ENCODE assay signal across 8 cellular contexts in the genomic region with DNA sequence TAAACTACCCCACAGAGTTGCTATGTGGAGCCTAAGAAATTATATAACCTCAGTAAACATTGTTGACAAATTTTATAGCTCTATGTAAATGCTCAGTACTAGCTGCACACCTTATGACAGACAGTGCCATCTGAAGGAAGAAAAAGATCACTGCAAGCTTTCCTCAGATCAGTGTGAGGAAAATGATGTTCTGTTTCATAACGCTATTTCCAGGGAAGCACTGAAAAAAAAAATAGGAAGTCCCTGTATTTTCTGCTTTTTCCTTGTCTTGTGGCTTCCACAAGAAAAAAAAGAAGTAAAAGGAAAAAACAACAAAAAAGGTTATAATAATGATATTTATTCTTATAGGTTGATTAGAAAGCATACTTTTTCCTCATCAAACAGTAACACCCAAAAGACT. TPM values are rescaled to one million over a fixed set of nuclear protein-coding genes. Genes with fewer than 3 reads are reported as not detected.
DNase-seq lines count a peak whose midpoint lies in the region; ATAC-seq and TF ChIP-seq lines count a peak whose summit lies in the region.

No MANE protein-coding gene starts in this region.

- intact Hi-C loops in breast epithelium (cut with DNase I; ENCODE audit: low total_unique reads) = no loop called here
- intact Hi-C loops in lower lobe of right lung (cut with DNase I) = no loop called here

- ATAC-seq in HG03066 (IDR thresholded peaks at IDR 0.05; ENCODE audit: low read depth, unreplicated experiment) (peak; percentile 59), lower lobe of right lung (peak; percentile 51 to 76), GM18511 (IDR thresholded peaks at IDR 0.05; ENCODE audit: unreplicated experiment) (no peak)

- no peaks in the 10 kb centered on the region for H3K27me3 Mint-ChIP-seq in T-helper 2 cell treated with Interferon-gamma antibody and Interleukin-4, amounts not matched to agents 5 μg/mL and 100 μg/mL, for 36 hours (ENCODE audit: low read depth)

- no peak for TF ChIP-seq POLR2A in breast epithelium (IDR thresholded peaks at IDR 0.05)

- no peak overlapping the region for H3K4me3 Mint-ChIP-seq in T-helper 2 cell treated with Interferon-gamma antibody and Interleukin-4, amounts not matched to agents 5 μg/mL and 100 μg/mL, for 36 hours

- H3K27me3 ChIP-seq in breast epithelium = no peaks in the 10 kb centered on the region
- no peaks in the 10 kb centered on the region for H3K27me3 ChIP-seq in lower lobe of right lung (ENCODE audit: low read depth)

- H3K4me1 Mint-ChIP-seq in T-helper 2 cell treated with Interferon-gamma antibody and Interleukin-4, amounts not matched to agents 5 μg/mL and 100 μg/mL, for 36 hours (ENCODE audit: low read depth) = peaks cover 28% of the 10 kb centered on the region

- H3K4me1 ChIP-seq in breast epithelium (no peaks in the 10 kb centered on the region), lower lobe of right lung (peaks cover 18% of the 10 kb centered on the region)

- H3K9me3 ChIP-seq in breast epithelium (peaks cover 0 to 6% of the 10 kb centered on the region in 2 donors), lower lobe of right lung (no peaks in the 10 kb centered on the region)

- DNase-seq in A172 (ENCODE audit: low spot score) (peak; percentile 68), NCI-H460 (ENCODE audit: extremely low read depth, low read depth) (peak; percentile 51), breast epithelium (ENCODE audit: low spot score in 2 of 2) (no peak), lower lobe of right lung (no peak)
- no peak for DNase-seq in T-helper 2 cell treated with Interferon-gamma antibody and Interleukin-4, amounts not matched to agents 5 μg/mL and 100 μg/mL, for 36 hours (ENCODE audit: low spot score)

- H3K4me3 ChIP-seq in breast epithelium (no peak overlapping the region), lower lobe of right lung (no peak overlapping the region)

- H3K27ac ChIP-seq in breast epithelium = no peak overlapping the region
- no peak overlapping the region for H3K27ac ChIP-seq in lower lobe of right lung

- peaks cover 17% of the 10 kb centered on the region for H3K36me3 Mint-ChIP-seq in T-helper 2 cell treated with Interferon-gamma antibody and Interleukin-4, amounts not matched to agents 5 μg/mL and 100 μg/mL, for 36 hours (ENCODE audit: low read depth)

- TF ChIP-seq CTCF in GM12872 (IDR thresholded peaks at IDR 0.05; ENCODE audit: insufficient read depth, low read depth, low read length) = peak; percentile 63
- peak in 2 of 3 donors; percentile 13 to 49 for TF ChIP-seq CTCF in breast epithelium (IDR thresholded peaks at IDR 0.05)
- peak; percentile 44 for TF ChIP-seq CTCF in lower lobe of right lung (IDR thresholded peaks at IDR 0.05)

- H3K27ac Mint-ChIP-seq in T-helper 2 cell treated with Interferon-gamma antibody and Interleukin-4, amounts not matched to agents 5 μg/mL and 100 μg/mL, for 36 hours = no peak overlapping the region

- H3K9me3 Mint-ChIP-seq in T-helper 2 cell treated with Interferon-gamma antibody and Interleukin-4, amounts not matched to agents 5 μg/mL and 100 μg/mL, for 36 hours = peaks cover 10% of the 10 kb centered on the region

- H3K36me3 ChIP-seq in breast epithelium (no peaks in the 10 kb centered on the region), lower lobe of right lung (no peaks in the 10 kb centered on the region)

RNA-seq across cellular contexts. Expression of a gene that starts 23.2 kb away (rescaled TPM):
- 17.6 and 32.8 TPM in 2 replicates for total RNA-seq in A172 (2014; rRNA removed; shearing (Covaris generic))
- total RNA-seq in NCI-H460 (2014; rRNA removed; shearing (Covaris generic)) = 4.2 and 8.7 TPM in 2 replicates
- polyA plus RNA-seq in NCI-H460 (2014; cell fraction: nucleus; rRNA removed) = 2.1 and 2.5 TPM in 2 replicates
- total RNA-seq in breast epithelium (10 to 100 TPM; 63.3 to 78.3 (median 66.1) TPM), lower lobe of right lung (72.4 TPM)

Comparison
In these comparisons a context has a peak if more than half of its experiments do, and no peak if none do; other contexts are left out.
1. DNase-seq: peak in A172 (single experiment) and NCI-H460 (single experiment); none in breast epithelium (0 of 2), lower lobe of right lung (single experiment) and T-helper 2 cell treated with Interferon-gamma antibody and Interleukin-4, amounts not matched to agents 5 μg/mL and 100 μg/mL, for 36 hours (single experiment).
2. Peak in every context shown above with its lines, with median percentiles within 50 percentile points of each other: CTCF ChIP-seq.